In genomic region chr7:130277763-130278643, GRCh38 we compare ENCODE assay signal across 9 cellular contexts. TPM values are rescaled to one million over a fixed set of nuclear protein-coding genes. Genes with fewer than 3 reads are reported as not detected.
A peak's percentile ranks its signal among the peaks of the same experiment; 100 is the strongest.
DNase-seq lines count a peak whose midpoint lies in the region; ATAC-seq and TF ChIP-seq lines count a peak whose summit lies in the region.
"Had no signal": no experiment of that assay in that cellular context is flagged by ENCODE, and none has a peak within 500 bp of the region (broad histone marks: within the 10 kb centered on the region; RNA-seq: fewer than 3 reads in every experiment).

No MANE protein-coding gene starts in this region.

- no peaks in the 10 kb centered on the region for H3F3A ChIP-seq in Loucy (ENCODE audit: low read depth)

- 64 to 71% (median 68%) methylated on average over 15 of the region's 15 CpGs for WGBS in adrenal gland, 4 donors
- 59% methylated on average over 15 of the region's 15 CpGs for WGBS in hepatocyte (ENCODE audit: low lambda C conversion rate, missing lambda C conversion rate)
- WGBS in stomach, 5 donors: 57 to 69% (median 62%) methylated on average over 15 of the region's 15 CpGs

- no peak overlapping the region for H3K4me3 ChIP-seq in Loucy (ENCODE audit: low read length, poor library complexity, severe bottlenecking)
- no peak overlapping the region for H3K4me3 ChIP-seq in adrenal gland
- H3K4me3 ChIP-seq in hepatocyte: no peak overlapping the region
- H3K4me3 ChIP-seq in stomach: no peak overlapping the region

- H2AFZ ChIP-seq in Loucy (ENCODE audit: low read length) (no peak overlapping the region), hepatocyte (peak overlapping the region; percentile 57)

- H3K9ac ChIP-seq in Loucy (ENCODE audit: low read depth, low read length, poor library complexity, severe bottlenecking): no peak overlapping the region

- H3K4me1 ChIP-seq in Loucy (ENCODE audit: insufficient read depth, low read length, poor library complexity, severe bottlenecking) (peaks cover 16% of the 10 kb centered on the region), adrenal gland (replicated peaks in 1 of 2) (peaks cover 0 to under 1% of the 10 kb centered on the region in 2 donors), hepatocyte (ENCODE audit: insufficient read depth) (peaks cover 18% of the 10 kb centered on the region), stomach (peaks cover 3 to 20% (median 9%) of the 10 kb centered on the region in 4 donors)

- no peaks in the 10 kb centered on the region for H3K9me2 ChIP-seq in Loucy (replicated peaks; ENCODE audit: low read depth, low read length)
- no peaks in the 10 kb centered on the region for H3K9me2 ChIP-seq in hepatocyte (replicated peaks; ENCODE audit: insufficient read depth)

- H3K79me2 ChIP-seq in Loucy (ENCODE audit: insufficient read depth, low read length) (no peaks in the 10 kb centered on the region), hepatocyte (no peaks in the 10 kb centered on the region)

- H3K27me3 ChIP-seq in Loucy (ENCODE audit: insufficient read depth, low read length, poor library complexity, severe bottlenecking) (no peaks in the 10 kb centered on the region), adrenal gland (no peaks in the 10 kb centered on the region), hepatocyte (no peaks in the 10 kb centered on the region), stomach (peaks cover 0 to 20% (median 8%) of the 10 kb centered on the region in 3 donors)

- H4K20me1 ChIP-seq in Loucy (ENCODE audit: insufficient read depth, low read length, poor library complexity, severe bottlenecking): no peaks in the 10 kb centered on the region
- H4K20me1 ChIP-seq in hepatocyte (ENCODE audit: insufficient read depth, poor library complexity, severe bottlenecking): no peaks in the 10 kb centered on the region

- peak; percentile 27 for DNase-seq in COR-L47 (lab: John Stamatoyannopoulos, UW)
- peak; percentile 47 to 86 (median 57) for DNase-seq in adrenal gland
- peak; percentile 80 for DNase-seq in hepatocyte (ENCODE audit: low spot score)
- DNase-seq in stomach: peak; percentile 49
- DNase-seq in activated CD4-positive, alpha-beta T cell treated with anti-CD3 and anti-CD28 coated beads for 1 hour: no peak
- no peak for DNase-seq in NCI-H2029 treated with DMSO at 0.1 percent for 48 hours (lab: John Stamatoyannopoulos, UW)

- H3K9me3 ChIP-seq in Loucy (ENCODE audit: insufficient read depth, low read depth, low read length): no peaks in the 10 kb centered on the region
- no peaks in the 10 kb centered on the region for H3K9me3 ChIP-seq in adrenal gland (replicated peaks in 1 of 3)
- H3K9me3 ChIP-seq in hepatocyte (ENCODE audit: low read depth): no peaks in the 10 kb centered on the region
- no peaks in the 10 kb centered on the region for H3K9me3 ChIP-seq in stomach

- intact Hi-C loops in adrenal gland (cut with DNase I) (no loop called here), stomach (cut with DNase I; ENCODE audit: low total_unique reads) (no loop called here)

- H3K27ac ChIP-seq in adrenal gland (peak overlapping the region in 1 of 5 donors; percentile 43), hepatocyte (peak overlapping the region; percentile 33), stomach (peak overlapping the region in 1 of 5 donors; percentile 34)
- H3K27ac ChIP-seq: HL-60 had no signal

- ATAC-seq in HG02840 (IDR thresholded peaks at IDR 0.05; ENCODE audit: low FRiP score, unreplicated experiment): no peak

- H3K4me2 ChIP-seq in Loucy (ENCODE audit: low read depth, low read length, poor library complexity, severe bottlenecking) (no peak overlapping the region), hepatocyte (no peak overlapping the region)

- peak; percentile 42 for TF ChIP-seq CTCF in Loucy (conservative IDR thresholded peaks at IDR 0.05; ENCODE audit: low read length)
- TF ChIP-seq CTCF in adrenal gland (IDR thresholded peaks at IDR 0.05): peak in 5 of 6 experiments; percentile 36 to 66 (median 51)
- TF ChIP-seq CTCF in hepatocyte (IDR thresholded peaks at IDR 0.05; ENCODE audit: poor library complexity): peak; percentile 66
- peak in 5 of 7 experiments; percentile 27 to 58 (median 50) for TF ChIP-seq CTCF in stomach (IDR thresholded peaks at IDR 0.05)

- H3K36me3 ChIP-seq in Loucy (ENCODE audit: insufficient read depth, low read length) (no peaks in the 10 kb centered on the region), adrenal gland (replicated peaks in 1 of 2) (no peaks in the 10 kb centered on the region), hepatocyte (replicated peaks; ENCODE audit: insufficient read depth, low read depth) (no peaks in the 10 kb centered on the region), stomach (no peaks in the 10 kb centered on the region)

- TF ChIP-seq POLR2A in adrenal gland (IDR thresholded peaks at IDR 0.05): no peak
- TF ChIP-seq POLR2A in stomach (IDR thresholded peaks at IDR 0.05): no peak

- TF ChIP-seq EP300 in stomach (IDR thresholded peaks at IDR 0.05): no peak

RNA-seq across cellular contexts. Expression of gene CPA2, which starts 11.3 kb away (rescaled TPM):
- 1 to 10 TPM in 3 of 8 donors, under 1 TPM in 1, not detected in 4; 0.32 to 2.3 (median 1.3) TPM for total RNA-seq in adrenal gland
- polyA plus RNA-seq in adrenal gland: under 1 TPM; 0.15 to 0.94 (median 0.56) TPM
- 198 and 298 TPM in 2 replicates for total RNA-seq in hepatocyte
- 284 and 303 TPM in 2 replicates for polyA plus RNA-seq in hepatocyte
- 10 to 100 TPM in 3 of 5 donors, 1 to 10 TPM in 1, not detected in 1; 4.1 to 65.8 (median 40.9) TPM for total RNA-seq in stomach
- 10 to 100 TPM; 54.9 to 62.8 (median 58.3) TPM for polyA plus RNA-seq in stomach

RNA-seq across cellular contexts. Expression of gene CPA4, which starts 15.0 kb away (rescaled TPM):
- total RNA-seq in adrenal gland (10 to 100 TPM in 2 of 8 donors, 1 to 10 TPM in 4, under 1 TPM in 1, not detected in 1; 0.91 to 26.7 (median 2.7) TPM), hepatocyte (1.1 and 2.1 TPM in 2 replicates), stomach (not detected)
- polyA plus RNA-seq in adrenal gland (10 to 100 TPM in 1 of 3 donors, 1 to 10 TPM in 2; 1.7 to 12.2 (median 2.4) TPM), hepatocyte (1.9 and 3.3 TPM in 2 replicates), stomach (under 1 TPM in 2 of 3 donors, not detected in 1; 0.12 to 0.90 TPM)

Comparison
In these comparisons a context has a peak if more than half of its experiments do, and no peak if none do; other contexts are left out.
1. DNase-seq: peak in COR-L47 (single experiment), adrenal gland (7 of 7), hepatocyte (single experiment) and stomach (single experiment); none in activated CD4-positive, alpha-beta T cell treated with anti-CD3 and anti-CD28 coated beads for 1 hour (single experiment) and NCI-H2029 treated with DMSO at 0.1 percent for 48 hours (single experiment).
2. Peak in every context shown above with its lines, with median percentiles within 50 percentile points of each other: CTCF ChIP-seq.